Comparison of ENCODE assay signal across 8 cellular contexts in genomic region chr16:30650369-30651123, GRCh38. TPM values are rescaled to one million over a fixed set of nuclear protein-coding genes. Genes with fewer than 3 reads are reported as not detected.
DNase-seq lines count a peak whose midpoint lies in the region; ATAC-seq, FAIRE-seq and TF ChIP-seq lines count a peak whose summit lies in the region.

Gene PRR14, plus strand, starts transcription at chr16:30650960. Its CDS starts 686 bp downstream, at chr16:30651646.

- H3K4me1 ChIP-seq in keratinocyte (ENCODE audit: control insufficient read depth, extremely low read depth, insufficient read depth, low read length): peaks cover 16% of the 10 kb centered on the region

- peak; percentile 73 for ATAC-seq in HG03439 (IDR thresholded peaks at IDR 0.05; ENCODE audit: unreplicated experiment)

- peak within 1 kb of the TSS; percentile 90 for H3K27ac Mint-ChIP-seq in chondrocyte (ENCODE audit: unreplicated experiment)

- DNase-seq in AG20443 (ENCODE audit: low spot score) (peak; percentile 93), NCI-H510A treated with DMSO at 0.1 percent for 48 hours (lab: John Stamatoyannopoulos, UW) (peak; percentile 99), chondrocyte (ENCODE audit: low spot score) (peak; percentile 100), keratinocyte (ENCODE audit: low read depth, low spot score) (peak; percentile 94)
- peak; percentile 94 to 97 for DNase-seq in activated CD4-positive, alpha-beta T cell treated with anti-CD3 and anti-CD28 coated beads for 24 hours (ENCODE audit: low read depth in 2 of 2)
- peak; percentile 95 to 96 for DNase-seq in stimulated activated CD4-positive, alpha-beta T cell treated with anti-CD3 and anti-CD28 coated beads, Interleukin-15, amount 100 ng/mL, for 1 hour (ENCODE audit: low read depth in 1 of 2, low spot score in 1 of 2)

- H3K4me3 Mint-ChIP-seq in chondrocyte (ENCODE audit: unreplicated experiment): peak within 1 kb of the TSS; percentile 89

- H3K27me3 ChIP-seq in keratinocyte (ENCODE audit: control insufficient read depth, extremely low read depth, insufficient read depth, low read length): no peaks in the 10 kb centered on the region

- peaks cover 20% of the 10 kb centered on the region for H3K4me1 Mint-ChIP-seq in chondrocyte (ENCODE audit: low read depth)

- H3K27me3 Mint-ChIP-seq in chondrocyte (ENCODE audit: low read depth): no peaks in the 10 kb centered on the region

- no peak for TF ChIP-seq CTCF in chondrocyte (IDR thresholded peaks at IDR 0.05)
- peak in 1 of 3 experiments; percentile 15 for TF ChIP-seq CTCF in keratinocyte (optimal IDR thresholded peaks at IDR 0.05 in 1 of 3, IDR thresholded peaks at IDR 0.05 in 1 of 3, conservative IDR thresholded peaks at IDR 0.05 in 1 of 3; ENCODE audit: extremely low read depth in 1 of 3, insufficient read depth in 2 of 3, low read length in 3 of 3)

- no peaks in the 10 kb centered on the region for H3K9me3 ChIP-seq in keratinocyte (ENCODE audit: control insufficient read depth, low read depth, low read length)

- peak within 1 kb of the TSS; percentile 99 for H2AFZ ChIP-seq in keratinocyte (ENCODE audit: control insufficient read depth, low read length)

- peak within 1 kb of the TSS; percentile 74 to 99 (median 96) for H3K4me3 ChIP-seq in keratinocyte (ENCODE audit: control insufficient read depth in 2 of 3, extremely low read depth in 1 of 3, insufficient read depth in 2 of 3, low read depth in 1 of 3, low read length in 3 of 3)

- no peaks in the 10 kb centered on the region for H3K9me3 Mint-ChIP-seq in chondrocyte (ENCODE audit: low read depth)

- H3K36me3 ChIP-seq in keratinocyte (ENCODE audit: control insufficient read depth in 2 of 2, extremely low read depth in 1 of 2, insufficient read depth in 2 of 2, low read length in 2 of 2): peaks cover 20% of the 10 kb centered on the region in 2 experiments

- peak; percentile 44 for TF ChIP-seq POLR2A in GM19193 (IDR thresholded peaks at IDR 0.05; ENCODE audit: extremely low read depth, insufficient read depth, insufficient read length)

- H3K27ac ChIP-seq in keratinocyte (ENCODE audit: control insufficient read depth, insufficient read depth, low read length): peak within 1 kb of the TSS; percentile 87

- FAIRE-seq in keratinocyte (lab: Jason Lieb, UNC): peak; percentile 92

- H3K79me2 ChIP-seq in keratinocyte (ENCODE audit: control insufficient read depth, insufficient read depth, low read length): peaks cover 14% of the 10 kb centered on the region

- no peaks in the 10 kb centered on the region for H3K9me1 ChIP-seq in keratinocyte (ENCODE audit: control insufficient read depth, extremely low read depth, insufficient read depth, low read length)

- dilution Hi-C loops in keratinocyte (cut with MboI; ENCODE audit: extremely low pct_ligation_motif_present, low sequenced_read_pairs): no loop called here

- peaks cover 6% of the 10 kb centered on the region for H3K36me3 Mint-ChIP-seq in chondrocyte (ENCODE audit: low read depth)

- H3K9ac ChIP-seq in keratinocyte (ENCODE audit: control insufficient read depth, extremely low read depth, insufficient read depth, low read length): peak within 1 kb of the TSS; percentile 93

- no peaks in the 10 kb centered on the region for H4K20me1 ChIP-seq in keratinocyte (ENCODE audit: control insufficient read depth, extremely low read depth, insufficient read depth, low read length)

- H3K4me2 ChIP-seq in keratinocyte (ENCODE audit: control insufficient read depth, extremely low read depth, insufficient read depth, low read depth, low read length): peak within 1 kb of the TSS; percentile 90

RNA-seq across cellular contexts. Expression of gene PRR14, which starts in this region (rescaled TPM):
- 33.5 to 46.9 TPM (median 42.0 TPM) in 3 replicates for total RNA-seq in chondrocyte
- 4.3 to 7.4 TPM (median 4.8 TPM) in 3 replicates for polyA plus RNA-seq in keratinocyte
- polyA plus RNA-seq in keratinocyte (2011; ENCODE audit: low read depth): 17.8 TPM
- polyA plus RNA-seq in keratinocyte (2011; cell fraction: cytosol; rRNA removed): 3.6 and 7.5 TPM in 2 replicates
- 19.0 and 23.4 TPM in 2 replicates for polyA plus RNA-seq in keratinocyte (2011; cell fraction: nucleus; rRNA removed)
- polyA plus RNA-seq in keratinocyte (2012; ENCODE audit: low replicate concordance): 21.1 and 33.1 TPM in 2 replicates
- 2.3 to 12.0 TPM (median 4.2 TPM) in 3 replicates for polyA minus RNA-seq in keratinocyte
- polyA minus RNA-seq in keratinocyte (2011; cell fraction: cytosol; rRNA and poly(A)+ RNA removed): 19.2 TPM
- polyA minus RNA-seq in keratinocyte (2011; cell fraction: nucleus; rRNA and poly(A)+ RNA removed): 4.0 TPM in 2 replicates

Comparison
In these comparisons a context has a peak if more than half of its experiments do, and no peak if none do; other contexts are left out.
1. Peak in every context shown above with its lines: DNase-seq, ATAC-seq, H3K4me3 ChIP-seq and H3K27ac ChIP-seq.